Comparison of ENCODE assay signal across 18 cellular contexts in genomic region chr1:78715181-78715661, GRCh38.
DNase-seq lines count a peak whose midpoint lies in the region; ATAC-seq and TF ChIP-seq lines count a peak whose summit lies in the region.
"Had no signal": no experiment of that assay in that cellular context is flagged by ENCODE, and none has a peak within 500 bp of the region (broad histone marks: within the 10 kb centered on the region; RNA-seq: fewer than 3 reads in every experiment).

No MANE protein-coding gene starts in this region.

- H3K9me3 Mint-ChIP-seq in endodermal cell: no peaks in the 10 kb centered on the region
- no peaks in the 10 kb centered on the region for H3K9me3 Mint-ChIP-seq in T-cell
- no peaks in the 10 kb centered on the region for H3K9me3 Mint-ChIP-seq in stimulated activated memory B cell treated with anti-CD40 and anti-IgM and Interleukin-4, amounts not matched to agents 10 μg/mL and 1 μg/mL and 100 μg/mL, for 72 hours
- H3K9me3 Mint-ChIP-seq: activated T-cell treated with anti-CD3 and anti-CD28 coated beads, Interleukin-2, amount 50 U/mL, for 72 hours; brain; CD8-positive, alpha-beta memory T cell had no signal

- H3K9me3 ChIP-seq in SJSA1 (replicated peaks): no peaks in the 10 kb centered on the region
- no peaks in the 10 kb centered on the region for H3K9me3 ChIP-seq in endodermal cell (ENCODE audit: control insufficient read depth, low read length)
- no peaks in the 10 kb centered on the region for H3K9me3 ChIP-seq in osteoblast (ENCODE audit: low read depth, low read length)
- no peaks in the 10 kb centered on the region for H3K9me3 ChIP-seq in spleen
- H3K9me3 ChIP-seq: left ventricle myocardium inferior had no signal

- H3K27ac ChIP-seq in SJSA1 (peak overlapping the region; percentile 36), endodermal cell (ENCODE audit: low read depth, low read length) (peak overlapping the region; percentile 41), osteoblast (ENCODE audit: low read depth, low read length) (peak overlapping the region; percentile 87), dorsolateral prefrontal cortex (no peak overlapping the region), spleen (no peak overlapping the region)
- H3K27ac ChIP-seq: left ventricle myocardium inferior had no signal

- H4K20me1 ChIP-seq in osteoblast (ENCODE audit: insufficient read depth, low read length): no peaks in the 10 kb centered on the region

- H3K4me1 Mint-ChIP-seq in endodermal cell: no peaks in the 10 kb centered on the region
- no peaks in the 10 kb centered on the region for H3K4me1 Mint-ChIP-seq in T-cell
- H3K4me1 Mint-ChIP-seq in stimulated activated memory B cell treated with anti-CD40 and anti-IgM and Interleukin-4, amounts not matched to agents 10 μg/mL and 1 μg/mL and 100 μg/mL, for 72 hours: no peaks in the 10 kb centered on the region
- H3K4me1 Mint-ChIP-seq: CD8-positive, alpha-beta memory T cell had no signal

- H3K4me1 ChIP-seq in SJSA1 (replicated peaks) (peaks cover 37% of the 10 kb centered on the region), endodermal cell (ENCODE audit: control insufficient read depth, insufficient read depth, low read length) (no peaks in the 10 kb centered on the region), osteoblast (ENCODE audit: insufficient read depth, low read length) (peaks cover 48% of the 10 kb centered on the region), spleen (no peaks in the 10 kb centered on the region)
- H3K4me1 ChIP-seq: left ventricle myocardium inferior had no signal

- H3K27me3 Mint-ChIP-seq in endodermal cell (ENCODE audit: insufficient read depth) (no peaks in the 10 kb centered on the region), T-cell (peaks cover 4% of the 10 kb centered on the region in 2 donors)
- H3K27me3 Mint-ChIP-seq in stimulated activated memory B cell treated with anti-CD40 and anti-IgM and Interleukin-4, amounts not matched to agents 10 μg/mL and 1 μg/mL and 100 μg/mL, for 72 hours: no peaks in the 10 kb centered on the region
- H3K27me3 Mint-ChIP-seq: brain had no signal

- no peaks in the 10 kb centered on the region for H3K79me2 ChIP-seq in osteoblast (ENCODE audit: insufficient read depth, low read length)

- intact Hi-C loops in dorsolateral prefrontal cortex (cut with DNase I) (no loop called here), spleen (cut with DNase I; ENCODE audit: low total_unique reads) (no loop called here)

- H2AFZ ChIP-seq in osteoblast (ENCODE audit: low read length): no peak overlapping the region

- no peaks in the 10 kb centered on the region for H3K36me3 ChIP-seq in SJSA1
- H3K36me3 ChIP-seq in endodermal cell (ENCODE audit: control insufficient read depth, insufficient read depth, low read length): no peaks in the 10 kb centered on the region
- H3K36me3 ChIP-seq in osteoblast (ENCODE audit: insufficient read depth, low read length): no peaks in the 10 kb centered on the region
- H3K36me3 ChIP-seq in spleen: no peaks in the 10 kb centered on the region
- H3K36me3 ChIP-seq: left ventricle myocardium inferior had no signal

- no peaks in the 10 kb centered on the region for H3K36me3 Mint-ChIP-seq in endodermal cell (ENCODE audit: low read depth)
- no peaks in the 10 kb centered on the region for H3K36me3 Mint-ChIP-seq in T-cell
- H3K36me3 Mint-ChIP-seq in stimulated activated memory B cell treated with anti-CD40 and anti-IgM and Interleukin-4, amounts not matched to agents 10 μg/mL and 1 μg/mL and 100 μg/mL, for 72 hours: no peaks in the 10 kb centered on the region
- H3K36me3 Mint-ChIP-seq: brain; CD8-positive, alpha-beta memory T cell had no signal

- no peak for TF ChIP-seq POLR2A in spleen (IDR thresholded peaks at IDR 0.05)

- H3K27ac Mint-ChIP-seq in endodermal cell (no peak overlapping the region), T-cell (no peak overlapping the region)
- no peak overlapping the region for H3K27ac Mint-ChIP-seq in stimulated activated memory B cell treated with anti-CD40 and anti-IgM and Interleukin-4, amounts not matched to agents 10 μg/mL and 1 μg/mL and 100 μg/mL, for 72 hours
- H3K27ac Mint-ChIP-seq: activated T-cell treated with anti-CD3 and anti-CD28 coated beads, Interleukin-2, amount 50 U/mL, for 72 hours; brain; CD8-positive, alpha-beta memory T cell had no signal

- H3K27me3 ChIP-seq in SJSA1 (replicated peaks): no peaks in the 10 kb centered on the region
- H3K27me3 ChIP-seq in endodermal cell (ENCODE audit: control insufficient read depth, insufficient read depth, low read length, poor library complexity, severe bottlenecking): no peaks in the 10 kb centered on the region
- H3K27me3 ChIP-seq in osteoblast (ENCODE audit: insufficient read depth, low read length): no peaks in the 10 kb centered on the region
- H3K27me3 ChIP-seq in dorsolateral prefrontal cortex: no peaks in the 10 kb centered on the region
- H3K27me3 ChIP-seq in spleen (replicated peaks in 1 of 7): no peaks in the 10 kb centered on the region

- POLR2A ChIA-PET in T-cell (lab: Charles Lee): no interaction called here

- H3K4me2 ChIP-seq in osteoblast (ENCODE audit: insufficient read depth, low read length): peak overlapping the region; percentile 12

- H3K4me3 ChIP-seq in SJSA1 (no peak overlapping the region), endodermal cell (ENCODE audit: low read length) (no peak overlapping the region), osteoblast (ENCODE audit: insufficient read depth, low read length) (no peak overlapping the region), dorsolateral prefrontal cortex (no peak overlapping the region), spleen (no peak overlapping the region)
- H3K4me3 ChIP-seq: left ventricle myocardium inferior had no signal

- TF ChIP-seq CTCF in endodermal cell (conservative IDR thresholded peaks at IDR 0.05) (no peak), osteoblast (IDR thresholded peaks at IDR 0.05; ENCODE audit: extremely low read depth, low read depth, low read length) (no peak), dorsolateral prefrontal cortex (IDR thresholded peaks at IDR 0.05 in 54 of 56, conservative IDR thresholded peaks at IDR 0.05 in 2 of 56; ENCODE audit: low read depth in 1 of 56, partially characterized antibody in 56 of 56) (no peak), spleen (IDR thresholded peaks at IDR 0.05 in 8 of 11, conservative IDR thresholded peaks at IDR 0.05 in 3 of 11) (no peak)

- H3K4me3 Mint-ChIP-seq in endodermal cell: no peak overlapping the region
- H3K4me3 Mint-ChIP-seq in T-cell: no peak overlapping the region
- H3K4me3 Mint-ChIP-seq in stimulated activated memory B cell treated with anti-CD40 and anti-IgM and Interleukin-4, amounts not matched to agents 10 μg/mL and 1 μg/mL and 100 μg/mL, for 72 hours: no peak overlapping the region
- H3K4me3 Mint-ChIP-seq: activated T-cell treated with anti-CD3 and anti-CD28 coated beads, Interleukin-2, amount 50 U/mL, for 72 hours; brain; CD8-positive, alpha-beta memory T cell had no signal

- peak; percentile 41 for DNase-seq in ELR (ENCODE audit: low read depth)
- DNase-seq in SJSA1 (ENCODE audit: low read depth in 1 of 2, low spot score in 2 of 2): no peak
- DNase-seq in endodermal cell: no peak
- DNase-seq in osteoblast (ENCODE audit: insufficient read length, low spot score, missing footprints): no peak
- DNase-seq in T-cell: no peak
- DNase-seq in dorsolateral prefrontal cortex: no peak
- no peak for DNase-seq in spleen
- DNase-seq: activated naive CD4-positive, alpha-beta T cell treated with anti-CD3 and anti-CD28 coated beads, Interleukin-2, amount 50 U/mL, for 16 hours; activated T-cell treated with anti-CD3 and anti-CD28 coated beads, Interleukin-2, amount 50 U/mL, for 72 hours; CD8-positive, alpha-beta memory T cell; DND-41; left ventricle myocardium inferior; NCI-H1436; NCI-H748 treated with DMSO at 0.1 percent for 48 hours; retina; stimulated activated CD4-positive, alpha-beta T cell treated with anti-CD3 and anti-CD28 coated beads, Interleukin-15, amount 100 ng/mL, for 24 hours had no signal

- ATAC-seq in T-cell (replicated peaks in 1 of 4): no peak
- no peak for ATAC-seq in stimulated activated memory B cell treated with anti-CD40 and anti-IgM and Interleukin-4, amounts not matched to agents 10 μg/mL and 1 μg/mL and 100 μg/mL, for 72 hours
- ATAC-seq: activated T-cell treated with anti-CD3 and anti-CD28 coated beads, Interleukin-2, amount 50 U/mL, for 72 hours had no signal

- no peak overlapping the region for H3K9ac ChIP-seq in endodermal cell (ENCODE audit: extremely low read depth, low read length, poor library complexity, severe bottlenecking)

- CTCF ChIA-PET in T-cell (lab: Charles Lee): no interaction called here

Comparison
In these comparisons a context has a peak if more than half of its experiments do, and no peak if none do; other contexts are left out.
1. H3K27ac ChIP-seq: peak in SJSA1 (single experiment), endodermal cell (single experiment) and osteoblast (single experiment); none in dorsolateral prefrontal cortex (0 of 59) and spleen (0 of 8).